15 cellular contexts compared by ENCODE assay signal in genomic region chr2:234026111-234026510, GRCh38. TPM values are rescaled to one million over a fixed set of nuclear protein-coding genes. Genes with fewer than 3 reads are reported as not detected.
A peak's percentile ranks its signal among the peaks of the same experiment; 100 is the strongest.
DNase-seq lines count a peak whose midpoint lies in the region; ATAC-seq and TF ChIP-seq lines count a peak whose summit lies in the region.
"Had no signal": no experiment of that assay in that cellular context is flagged by ENCODE, and none has a peak within 500 bp of the region (broad histone marks: within the 10 kb centered on the region; RNA-seq: fewer than 3 reads in every experiment).

No MANE protein-coding gene starts in this region.

- no peak for TF ChIP-seq CTCF in WTC11 (IDR thresholded peaks at IDR 0.05)

- H3K9me3 ChIP-seq in adipocyte (ENCODE audit: control insufficient read depth, low read length) (peaks cover 6% of the 10 kb centered on the region), MG63 (no peaks in the 10 kb centered on the region)
- H3K9me3 ChIP-seq: upper lobe of left lung had no signal

- peaks cover 5% of the 10 kb centered on the region for H3K4me1 ChIP-seq in adipocyte (ENCODE audit: control insufficient read depth, insufficient read depth, low read length)
- H3K4me1 ChIP-seq: upper lobe of left lung had no signal

- POLR2A ChIA-PET in WTC11 (lab: Charles Lee): interaction anchor here (0.7 kb wide), 1 partner anchor 279 kb away, joined by 3 read pairs; no protein-coding TSS in a partner anchor

- H3K4me1 Mint-ChIP-seq in naive B cell: peaks cover 7 to 19% (median 12%) of the 10 kb centered on the region in 3 donors
- peaks cover 6% of the 10 kb centered on the region for H3K4me1 Mint-ChIP-seq in WTC11

- CTCF ChIA-PET in WTC11 (lab: Charles Lee): interaction anchor here (0.7 kb wide), 1 partner anchor 169 kb away, joined by 4 read pairs; no protein-coding TSS in a partner anchor

- H3K27me3 Mint-ChIP-seq in naive B cell (peaks cover 24 to 48% (median 40%) of the 10 kb centered on the region in 3 donors), WTC11 (ENCODE audit: low read depth) (peaks cover 12% of the 10 kb centered on the region)

- no peak overlapping the region for H3K9ac ChIP-seq in adipocyte (ENCODE audit: low read length)

- peak overlapping the region in 2 of 6 donors; percentile 32 to 86 for H3K27ac Mint-ChIP-seq in naive B cell
- no peak overlapping the region for H3K27ac Mint-ChIP-seq in WTC11

- H3K4me3 ChIP-seq in adipocyte (ENCODE audit: low read length) (peak overlapping the region; percentile 79), MG63 (no peak overlapping the region)

- H3K9me3 Mint-ChIP-seq in naive B cell (peaks cover 0 to 16% (median 7%) of the 10 kb centered on the region in 7 donors), WTC11 (peaks cover 36% of the 10 kb centered on the region)

- ATAC-seq in naive B cell (ENCODE audit: low read depth in 2 of 2) (peak in 1 of 2 donors; percentile 9), GM21717 (IDR thresholded peaks at IDR 0.05; ENCODE audit: unreplicated experiment) (no peak), WTC11 (no peak)

- H3K36me3 Mint-ChIP-seq in naive B cell: peaks cover 0 to 18% of the 10 kb centered on the region in 2 donors
- peaks cover 16% of the 10 kb centered on the region for H3K36me3 Mint-ChIP-seq in WTC11

- H3K36me3 ChIP-seq in adipocyte (ENCODE audit: control insufficient read depth, insufficient read depth, low read length, severe bottlenecking) (no peaks in the 10 kb centered on the region), MG63 (no peaks in the 10 kb centered on the region)
- H3K36me3 ChIP-seq: upper lobe of left lung had no signal

- H3K27me3 ChIP-seq in adipocyte (replicated peaks; ENCODE audit: control insufficient read depth, insufficient read depth, low read length) (no peaks in the 10 kb centered on the region), MG63 (no peaks in the 10 kb centered on the region)
- H3K27me3 ChIP-seq: upper lobe of left lung had no signal

- H3K4me3 Mint-ChIP-seq in naive B cell (peak overlapping the region; percentile 15 to 93 (median 80)), WTC11 (no peak overlapping the region)

- DNase-seq in AG20443 (ENCODE audit: low spot score): peak; percentile 25
- peak; percentile 36 for DNase-seq in HT1080 (ENCODE audit: low read depth)
- peak; percentile 10 for DNase-seq in adipocyte (ENCODE audit: low read depth)
- DNase-seq in naive B cell: no peak
- DNase-seq in MG63: no peak
- no peak for DNase-seq in DMS114 treated with DMSO at 0.1 percent for 48 hours (lab: John Stamatoyannopoulos, UW; ENCODE audit: unreplicated experiment)
- no peak for DNase-seq in WTC11 (ENCODE audit: low spot score)
- DNase-seq: activated CD4-positive, alpha-beta T cell treated with anti-CD3 and anti-CD28 coated beads for 4 hours; DND-41; stimulated activated CD4-positive, alpha-beta T cell treated with anti-CD3 and anti-CD28 coated beads, Interleukin-2, amount 100 ng/mL, for 24 hours; upper lobe of left lung had no signal

TF ChIP-seq in WTC11, 78 proteins besides CTCF, POLR2A, EP300 and RAD21 (continues in another document):
- no peak for TF ChIP-seq ZNF512 (CRISPR knock-in tag; IDR thresholded peaks at IDR 0.05; ENCODE audit: borderline replicate concordance)
- no peak for TF ChIP-seq ATF6 (CRISPR knock-in tag; IDR thresholded peaks at IDR 0.05)
- TF ChIP-seq JUN (CRISPR knock-in tag; IDR thresholded peaks at IDR 0.05): no peak
- no peak for TF ChIP-seq ETV6 (CRISPR knock-in tag; IDR thresholded peaks at IDR 0.05)
- TF ChIP-seq FOXJ3 (CRISPR knock-in tag; IDR thresholded peaks at IDR 0.05; ENCODE audit: borderline replicate concordance): no peak
- TF ChIP-seq PRRX2 (CRISPR knock-in tag; IDR thresholded peaks at IDR 0.05): no peak
- TF ChIP-seq NR1H2 (CRISPR knock-in tag; IDR thresholded peaks at IDR 0.05): no peak
- no peak for TF ChIP-seq NR2C2 (CRISPR knock-in tag; IDR thresholded peaks at IDR 0.05)
- TF ChIP-seq ZSCAN18 (CRISPR knock-in tag; IDR thresholded peaks at IDR 0.05): no peak
- no peak for TF ChIP-seq GTF2I (CRISPR knock-in tag; conservative IDR thresholded peaks at IDR 0.05)
- no peak for TF ChIP-seq NFYB (CRISPR knock-in tag; conservative IDR thresholded peaks at IDR 0.05; ENCODE audit: low read depth)
- no peak for TF ChIP-seq KAT7 (CRISPR knock-in tag; IDR thresholded peaks at IDR 0.05; ENCODE audit: borderline replicate concordance)
- no peak for TF ChIP-seq ZNF396 (CRISPR knock-in tag; IDR thresholded peaks at IDR 0.05; ENCODE audit: borderline replicate concordance)
- no peak for TF ChIP-seq FOXP4 (CRISPR knock-in tag; IDR thresholded peaks at IDR 0.05)

RNA-seq across cellular contexts. Expression of gene SPP2, which starts 24.4 kb away (rescaled TPM):
- 0.23 TPM in 1 of 2 replicates, not detected in the other for total RNA-seq in HT1080 (2014; rRNA removed; shearing (Covaris generic))
- not detected in 2 replicates for polyA plus RNA-seq in HT1080 (2015; cell fraction: cytosol; rRNA removed)
- not detected in 2 replicates for polyA plus RNA-seq in HT1080 (2015; cell fraction: nucleus; rRNA removed)
- polyA plus RNA-seq in naive B cell (ENCODE audit: low read depth in 6 of 6): not detected
- not detected in 2 replicates for total RNA-seq in MG63 (2014; rRNA removed; shearing (Covaris generic); ENCODE audit: low replicate concordance)
- total RNA-seq in WTC11 (2021): not detected in 3 replicates
- total RNA-seq: cardiac septum, glomerular endothelial cell, mucosa of gallbladder, upper lobe of left lung had no signal

Comparison
In these comparisons a context has a peak if more than half of its experiments do, and no peak if none do; other contexts are left out.
1. DNase-seq: peak in AG20443 (single experiment), HT1080 (single experiment) and adipocyte (single experiment); none in naive B cell (single experiment), MG63 (single experiment), DMS114 treated with DMSO at 0.1 percent for 48 hours (single experiment) and WTC11 (single experiment).